Comparison of ENCODE assay signal across 1 cellular context in genomic region chr11:129950319-129951034, GRCh38.
TF ChIP-seq lines count a peak whose summit lies in the region.

No MANE protein-coding gene starts in this region.

TF ChIP-seq in K562, 482 proteins besides CTCF, POLR2A, EP300 and RAD21 (continued from another document):
- 0 out of 4 replicates have a peak, but pooled peaks of 1 of the 2 experiments have one; percentile 21 for TF ChIP-seq MAZ (CRISPR knock-in tag; conservative IDR thresholded peaks at IDR 0.05 in 1 of 2, IDR thresholded peaks at IDR 0.05 in 1 of 2)
- TF ChIP-seq FOXM1 (IDR thresholded peaks at IDR 0.05; ENCODE audit: low read depth), result peak; percentile 11; the same call in 1 of the 2 replicates
- no peak for TF ChIP-seq FOXM1 (CRISPR knock-in tag; IDR thresholded peaks at IDR 0.05; ENCODE audit: low read depth)
- no peak for TF ChIP-seq NFIX (CRISPR knock-in tag; IDR thresholded peaks at IDR 0.05; ENCODE audit: low read depth)
- 0 out of 2 replicates have a peak, but pooled peaks have one; percentile 24 for TF ChIP-seq SMARCA5 (IDR thresholded peaks at IDR 0.05)
- TF ChIP-seq CREM (IDR thresholded peaks at IDR 0.05; ENCODE audit: low read depth), result 0 out of 2 replicates have a peak, but pooled peaks have one; percentile 9
- peak; percentile 15; the same call in 1 of the 2 replicates for TF ChIP-seq ARID1B (IDR thresholded peaks at IDR 0.05)
- peak in 1 of 2 experiments; percentile 45; a peak in 2 of 4 replicates for TF ChIP-seq MNT (conservative IDR thresholded peaks at IDR 0.05)
- TF ChIP-seq SPI1 (IDR thresholded peaks at IDR 0.05; ENCODE audit: borderline replicate concordance, low read depth, low read length), result peak; percentile 79
